ENCODE assay signal across 9 cellular contexts in genomic region chr1:117371436-117372151, GRCh38. TPM values are rescaled to one million over a fixed set of nuclear protein-coding genes. Genes with fewer than 3 reads are reported as not detected.
DNase-seq lines count a peak whose midpoint lies in the region; ATAC-seq and TF ChIP-seq lines count a peak whose summit lies in the region.
"Had no signal": no experiment of that assay in that cellular context is flagged by ENCODE, and none has a peak within 500 bp of the region (broad histone marks: within the 10 kb centered on the region; RNA-seq: fewer than 3 reads in every experiment).

No MANE protein-coding gene starts in this region.

- no peak overlapping the region for H4K8ac ChIP-seq in mesenchymal stem cell (ENCODE audit: low read length)

- H2AK5ac ChIP-seq in mesenchymal stem cell (ENCODE audit: low read length, severe bottlenecking): no peak overlapping the region

- no peak overlapping the region for H4K91ac ChIP-seq in mesenchymal stem cell (ENCODE audit: low read length)

- peak overlapping the region; percentile 2 to 7 for H3K4me3 Mint-ChIP-seq in CD14-positive monocyte

- TF ChIP-seq CTCF in CD14-positive monocyte (IDR thresholded peaks at IDR 0.05) (no peak), foreskin keratinocyte (conservative IDR thresholded peaks at IDR 0.05) (no peak)

- H3K27me3 ChIP-seq in mesenchymal stem cell (ENCODE audit: control insufficient read depth in 1 of 2, insufficient read depth in 1 of 2, low read length in 2 of 2) (no peaks in the 10 kb centered on the region), foreskin keratinocyte (no peaks in the 10 kb centered on the region)
- H3K27me3 ChIP-seq: thyroid gland had no signal

- H3K27ac ChIP-seq in mesenchymal stem cell (ENCODE audit: low read length, poor library complexity, severe bottlenecking) (no peak overlapping the region), foreskin keratinocyte (no peak overlapping the region)
- H3K27ac ChIP-seq: thyroid gland had no signal

- H2BK120ac ChIP-seq in mesenchymal stem cell (ENCODE audit: low read depth, low read length): no peak overlapping the region

- no peak overlapping the region for H2AFZ ChIP-seq in mesenchymal stem cell (ENCODE audit: low read depth, low read length)

- 32% methylated on average over 1 of the region's 4 CpGs for WGBS in mesenchymal stem cell

- no peak overlapping the region for H3K4ac ChIP-seq in mesenchymal stem cell (ENCODE audit: low read depth in 1 of 2, low read length in 2 of 2)

- peak overlapping the region in 3 of 7 donors; percentile 25 to 67 (median 28) for H3K27ac Mint-ChIP-seq in CD14-positive monocyte

- peaks cover 5 to 7% of the 10 kb centered on the region in 2 donors for H3K36me3 Mint-ChIP-seq in CD14-positive monocyte

- H3K4me1 ChIP-seq in mesenchymal stem cell (ENCODE audit: control insufficient read depth, insufficient read depth, low read depth, low read length) (no peaks in the 10 kb centered on the region), foreskin keratinocyte (peaks cover 24% of the 10 kb centered on the region)

- H3K9ac ChIP-seq in mesenchymal stem cell (ENCODE audit: low read length): no peak overlapping the region

- H3K27me3 Mint-ChIP-seq in CD14-positive monocyte (ENCODE audit: low read depth in 3 of 3): peaks cover 0 to 2% (median 0%) of the 10 kb centered on the region in 3 donors

- no peak for DNase-seq in CD14-positive monocyte (ENCODE audit: low spot score)
- peak; percentile 46 for DNase-seq in HCEC 1CT
- peak; percentile 74 for DNase-seq in amniotic epithelial cell (ENCODE audit: low read depth)
- peak; percentile 33 for DNase-seq in mesenchymal stem cell
- DNase-seq in foreskin keratinocyte: no peak
- DNase-seq: thyroid gland had no signal

- H3K79me1 ChIP-seq in mesenchymal stem cell (replicated peaks; ENCODE audit: low read length, poor library complexity, severe bottlenecking): peaks cover 9% of the 10 kb centered on the region

- H3K4me1 Mint-ChIP-seq in CD14-positive monocyte: peaks cover 53% of the 10 kb centered on the region

- H2BK15ac ChIP-seq in mesenchymal stem cell (ENCODE audit: low read depth, poor library complexity, severe bottlenecking): no peak overlapping the region

- no peak overlapping the region for H3K4me3 ChIP-seq in mesenchymal stem cell (ENCODE audit: insufficient read depth in 1 of 2, low read depth in 1 of 2, low read length in 2 of 2)
- H3K4me3 ChIP-seq: thyroid gland had no signal

- H3K9me3 ChIP-seq in mesenchymal stem cell (ENCODE audit: control insufficient read depth, low read length): no peaks in the 10 kb centered on the region
- H3K9me3 ChIP-seq: thyroid gland had no signal

- peak overlapping the region; percentile 4 for H3K4me2 ChIP-seq in mesenchymal stem cell (ENCODE audit: low read length, poor library complexity, severe bottlenecking)

- no peak overlapping the region for H2BK5ac ChIP-seq in mesenchymal stem cell (ENCODE audit: low read depth, low read length, poor library complexity, severe bottlenecking)

- H3K23ac ChIP-seq in mesenchymal stem cell (ENCODE audit: low read length in 2 of 2): no peak overlapping the region

- intact Hi-C loops in CD14-positive monocyte (cut with micrococcal nuclease): no loop called here

- peaks cover 0 to 9% (median 4%) of the 10 kb centered on the region in 7 donors for H3K9me3 Mint-ChIP-seq in CD14-positive monocyte

- ATAC-seq in foreskin keratinocyte: no peak
- ATAC-seq in HG03432 (IDR thresholded peaks at IDR 0.05; ENCODE audit: unreplicated experiment): no peak
- ATAC-seq in HG03442 (IDR thresholded peaks at IDR 0.05; ENCODE audit: unreplicated experiment): no peak
- no peak for ATAC-seq in GM19351 (IDR thresholded peaks at IDR 0.05; ENCODE audit: unreplicated experiment)

- no peaks in the 10 kb centered on the region for H3K36me3 ChIP-seq in mesenchymal stem cell (ENCODE audit: control insufficient read depth in 1 of 2, insufficient read depth in 2 of 2, low read depth in 1 of 2, low read length in 2 of 2)
- H3K36me3 ChIP-seq: thyroid gland had no signal

- no peak overlapping the region for H3K18ac ChIP-seq in mesenchymal stem cell (ENCODE audit: low read depth in 1 of 2, low read length in 2 of 2)

- H2BK12ac ChIP-seq in mesenchymal stem cell (ENCODE audit: low read length in 2 of 2): no peak overlapping the region

- no peak overlapping the region for H3K14ac ChIP-seq in mesenchymal stem cell (ENCODE audit: low read length in 2 of 2)

RNA-seq across cellular contexts. Expression of gene MAN1A2, which starts 4.3 kb away (rescaled TPM):
- polyA plus RNA-seq in CD14-positive monocyte (10 to 100 TPM in 1 of 2 donors, 1 to 10 TPM in 1; 7.2 to 10.5 TPM), foreskin keratinocyte (3.7 and 3.8 TPM in 2 replicates)
- 28.6 TPM for polyA plus RNA-seq in mesenchymal stem cell (2013, experiment 1 of 2)
- polyA plus RNA-seq in mesenchymal stem cell (2013, experiment 2 of 2): 29.2 TPM
- 19.5 and 22.7 TPM in 2 replicates for total RNA-seq in foreskin keratinocyte

Comparison
In these comparisons a context has a peak if more than half of its experiments do, and no peak if none do; other contexts are left out.
1. DNase-seq: peak in HCEC 1CT (single experiment), amniotic epithelial cell (single experiment) and mesenchymal stem cell (single experiment); none in CD14-positive monocyte (single experiment) and foreskin keratinocyte (0 of 2).